In the genomic region with DNA sequence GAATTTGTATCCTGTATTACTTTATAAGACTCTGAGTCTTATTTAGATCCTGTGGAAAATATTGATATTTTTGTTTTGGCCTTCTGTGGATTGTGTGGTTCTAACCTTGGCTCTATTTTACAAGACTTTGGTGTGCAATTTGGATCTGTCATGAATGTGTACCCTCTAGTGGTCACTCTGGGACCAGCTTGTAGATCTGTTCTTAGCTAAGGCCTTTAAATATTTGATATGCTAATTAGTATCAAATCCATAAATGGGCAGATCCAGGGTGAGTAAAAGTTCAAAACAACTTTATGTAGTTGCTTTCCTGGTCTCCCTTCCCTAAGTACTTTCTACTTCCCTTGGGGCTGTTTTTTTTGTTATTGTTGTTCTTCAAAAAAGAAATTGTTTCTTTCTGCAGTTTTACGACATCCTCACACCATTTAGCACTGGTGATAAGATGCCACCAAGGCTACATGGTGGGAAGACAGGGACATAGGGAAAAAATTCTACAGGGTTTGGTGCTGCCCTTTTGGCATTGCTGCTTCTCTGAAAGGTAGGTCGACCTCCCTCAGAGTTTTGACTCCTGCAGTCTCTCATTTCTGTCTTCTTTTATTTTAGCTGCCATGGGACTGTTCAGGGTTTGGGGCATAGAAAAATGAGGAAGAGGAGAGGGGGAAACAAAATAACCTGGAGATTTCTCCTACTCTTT, we compare ENCODE assay signal across 8 cellular contexts.
DNase-seq lines count a peak whose midpoint lies in the region; ATAC-seq and TF ChIP-seq lines count a peak whose summit lies in the region.

No MANE protein-coding gene starts in this region.

- H3K4me2 ChIP-seq in OCI-LY7 (ENCODE audit: low read length) (no peak overlapping the region), neuronal stem cell (ENCODE audit: insufficient read depth, low read length, poor library complexity, severe bottlenecking) (no peak overlapping the region)

- H3K4me1 Mint-ChIP-seq in activated naive CD4-positive, alpha-beta T cell treated with anti-CD3 and anti-CD28 coated beads, Interleukin-2, amount 10 ng/mL, durations not matched to agents 7 days and 5 days = no peaks in the 10 kb centered on the region

- H2BK12ac ChIP-seq in neuronal stem cell (ENCODE audit: low read length) = no peak overlapping the region

- H4K20me1 ChIP-seq in OCI-LY7 (ENCODE audit: insufficient read depth, low read length) = no peaks in the 10 kb centered on the region

- H2BK120ac ChIP-seq in neuronal stem cell (ENCODE audit: low read depth, low read length) = no peak overlapping the region

- H2AK5ac ChIP-seq in neuronal stem cell (ENCODE audit: low read depth, low read length) = no peak overlapping the region

- H3K27me3 ChIP-seq in neuronal stem cell (ENCODE audit: control insufficient read depth in 3 of 3, insufficient read depth in 3 of 3, low read depth in 1 of 3, low read length in 3 of 3) = no peaks in the 10 kb centered on the region

- no peak for TF ChIP-seq POLR2A in erythroblast (IDR thresholded peaks at IDR 0.05; ENCODE audit: low read length)

- no peak overlapping the region for H4K91ac ChIP-seq in neuronal stem cell (ENCODE audit: low read depth, low read length, poor library complexity)

- H3K9me3 Mint-ChIP-seq in activated naive CD4-positive, alpha-beta T cell treated with anti-CD3 and anti-CD28 coated beads, Interleukin-2, amount 10 ng/mL, durations not matched to agents 7 days and 5 days = no peaks in the 10 kb centered on the region

- H2BK15ac ChIP-seq in neuronal stem cell (ENCODE audit: low read length) = no peak overlapping the region

- peak; percentile 69 for TF ChIP-seq CTCF in OCI-LY7 (conservative IDR thresholded peaks at IDR 0.05; ENCODE audit: low read length)

- intact Hi-C loops in OCI-LY7 (cut with micrococcal nuclease; ENCODE audit: unreplicated experiment) = no loop called here

- no peaks in the 10 kb centered on the region for H3K79me1 ChIP-seq in neuronal stem cell (ENCODE audit: low read depth, low read length)

- H3K4me1 ChIP-seq in OCI-LY7 (ENCODE audit: insufficient read depth, low read length, poor library complexity, severe bottlenecking) (no peaks in the 10 kb centered on the region), neuronal stem cell (ENCODE audit: control insufficient read depth in 2 of 2, insufficient read depth in 1 of 2, low read depth in 1 of 2, low read length in 2 of 2) (no peaks in the 10 kb centered on the region)

- no CpG with 5 or more reads among the region's 2 CpGs for WGBS in neuronal stem cell (ENCODE audit: extremely low coverage in 2 of 2, insufficient read length in 2 of 2, insufficient replicate concordance in 1 of 2), 2 donors

- H2BK5ac ChIP-seq in neuronal stem cell (ENCODE audit: low read length) = no peak overlapping the region

- BruUV-seq in OCI-LY7 (replicated peaks; lab: Mats Ljungman, UMichigan) = no TSS peak

- H3K36me3 ChIP-seq in OCI-LY7 (ENCODE audit: insufficient read depth, low read length) (no peaks in the 10 kb centered on the region), neuronal stem cell (replicated peaks in 1 of 2; ENCODE audit: control insufficient read depth in 2 of 2, insufficient read depth in 2 of 2, low read length in 2 of 2) (no peaks in the 10 kb centered on the region)

- H3K4me3 ChIP-seq in OCI-LY7 (ENCODE audit: low read depth, low read length, poor library complexity, severe bottlenecking) = no peak overlapping the region
- no peak overlapping the region for H3K4me3 ChIP-seq in neuronal stem cell (ENCODE audit: low read length in 2 of 2)

- H2AFZ ChIP-seq in OCI-LY7 (ENCODE audit: low read length) (no peak overlapping the region), neuronal stem cell (ENCODE audit: low read length) (no peak overlapping the region)

- H3K9me2 ChIP-seq in OCI-LY7 (ENCODE audit: insufficient read depth, low read length) = no peaks in the 10 kb centered on the region

- CTCF ChIA-PET in activated naive CD4-positive, alpha-beta T cell treated with anti-CD3 and anti-CD28 coated beads, Interleukin-2, amount 10 ng/mL, durations not matched to agents 7 days and 5 days (lab: Charles Lee) = interaction anchor here (1.4 kb wide), 2 partner anchors 123 to 135 kb away, joined by 4 to 12 read pairs; no protein-coding TSS in a partner anchor
- CTCF ChIA-PET in OCI-LY7 (lab: Charles Lee; ENCODE audit: unreplicated experiment) = no interaction called here

- H3K9me3 ChIP-seq in OCI-LY7 (ENCODE audit: low read length) = no peaks in the 10 kb centered on the region
- H3K9me3 ChIP-seq in neuronal stem cell (replicated peaks in 1 of 2; ENCODE audit: control insufficient read depth in 2 of 2, insufficient read depth in 1 of 2, low read depth in 1 of 2, low read length in 2 of 2) = no peaks in the 10 kb centered on the region

- H3K23ac ChIP-seq in neuronal stem cell (ENCODE audit: low read depth, low read length, poor library complexity) = no peak overlapping the region

- peak; percentile 22 for DNase-seq in activated naive CD4-positive, alpha-beta T cell treated with anti-CD3 and anti-CD28 coated beads, Interleukin-2, amount 10 ng/mL, durations not matched to agents 7 days and 5 days
- no peak for DNase-seq in activated naive CD4-positive, alpha-beta T cell (lab: John Stamatoyannopoulos, UW)
- peak; percentile 4 for DNase-seq in OCI-LY7 (ENCODE audit: low spot score)
- peak; percentile 40 to 48 for DNase-seq in erythroblast (lab: John Stamatoyannopoulos, UW)
- DNase-seq in neuronal stem cell (ENCODE audit: low spot score) = peak; percentile 4
- DNase-seq in NCI-H774 (lab: John Stamatoyannopoulos, UW) = no peak

- ATAC-seq in HG02759 (IDR thresholded peaks at IDR 0.05; ENCODE audit: unreplicated experiment) (no peak), GM19328 (IDR thresholded peaks at IDR 0.05; ENCODE audit: unreplicated experiment) (no peak)

- H3K27me3 Mint-ChIP-seq in activated naive CD4-positive, alpha-beta T cell treated with anti-CD3 and anti-CD28 coated beads, Interleukin-2, amount 10 ng/mL, durations not matched to agents 7 days and 5 days = no peaks in the 10 kb centered on the region

- H3K27ac ChIP-seq in OCI-LY7 (ENCODE audit: low read depth, low read length, poor library complexity, severe bottlenecking) = no peak overlapping the region
- H3K27ac ChIP-seq in neuronal stem cell (replicated peaks; ENCODE audit: low read length) = no peak overlapping the region

- H3K4ac ChIP-seq in neuronal stem cell (ENCODE audit: low read length) = no peak overlapping the region

- H3K79me2 ChIP-seq in OCI-LY7 (ENCODE audit: insufficient read depth, low read depth, low read length) = no peaks in the 10 kb centered on the region

- H3K36me3 Mint-ChIP-seq in activated naive CD4-positive, alpha-beta T cell treated with anti-CD3 and anti-CD28 coated beads, Interleukin-2, amount 10 ng/mL, durations not matched to agents 7 days and 5 days = no peaks in the 10 kb centered on the region

- H3K4me3 Mint-ChIP-seq in activated naive CD4-positive, alpha-beta T cell treated with anti-CD3 and anti-CD28 coated beads, Interleukin-2, amount 10 ng/mL, durations not matched to agents 7 days and 5 days = no peak overlapping the region

- H3K14ac ChIP-seq in neuronal stem cell (ENCODE audit: low read length) = no peak overlapping the region

- POLR2A ChIA-PET in OCI-LY7 (lab: Charles Lee) = no interaction called here

- H3K9ac ChIP-seq in neuronal stem cell (ENCODE audit: low read depth, low read length, poor library complexity) = no peak overlapping the region

- H4K8ac ChIP-seq in neuronal stem cell (ENCODE audit: low read depth, low read length) = no peak overlapping the region

- no peak overlapping the region for H3K27ac Mint-ChIP-seq in activated naive CD4-positive, alpha-beta T cell treated with anti-CD3 and anti-CD28 coated beads, Interleukin-2, amount 10 ng/mL, durations not matched to agents 7 days and 5 days

- no peak overlapping the region for H3K18ac ChIP-seq in neuronal stem cell (ENCODE audit: low read length)

Comparison
In these comparisons a context has a peak if more than half of its experiments do, and no peak if none do; other contexts are left out.
1. DNase-seq: peak in activated naive CD4-positive, alpha-beta T cell treated with anti-CD3 and anti-CD28 coated beads, Interleukin-2, amount 10 ng/mL, durations not matched to agents 7 days and 5 days (single experiment), OCI-LY7 (single experiment), erythroblast (2 of 2) and neuronal stem cell (single experiment); none in activated naive CD4-positive, alpha-beta T cell (0 of 4) and NCI-H774 (single experiment).